ENCODE assay signal across 8 cellular contexts in genomic region chr1:85581802-85582686, GRCh38. TPM values are rescaled to one million over a fixed set of nuclear protein-coding genes. Genes with fewer than 3 reads are reported as not detected.
DNase-seq lines count a peak whose midpoint lies in the region; ATAC-seq and TF ChIP-seq lines count a peak whose summit lies in the region.

No MANE protein-coding gene starts in this region.

- DNase-seq in activated naive CD8-positive, alpha-beta T cell treated with anti-CD3 and anti-CD28 coated beads for 36 hours, result no peak
- peak; percentile 82 to 98 for DNase-seq in T47D (ENCODE audit: low read depth in 1 of 2, low spot score in 1 of 2)
- peak in 1 of 2 donors; percentile 20 for DNase-seq in left colon
- DNase-seq in ureter (ENCODE audit: low spot score), result peak; percentile 70
- DNase-seq in mucosa of descending colon, result no peak
- DNase-seq in stimulated activated naive CD8-positive, alpha-beta T cell treated with anti-CD3 and anti-CD28 coated beads, Interleukin-15, amount 100 ng/mL, for 72 hours, result no peak

- H3K9me3 ChIP-seq in mucosa of descending colon, result no peaks in the 10 kb centered on the region

- peaks cover 44% of the 10 kb centered on the region for H3K27me3 Mint-ChIP-seq in activated naive CD8-positive, alpha-beta T cell
- H3K27me3 Mint-ChIP-seq in activated naive CD8-positive, alpha-beta T cell treated with anti-CD3 and anti-CD28 coated beads for 36 hours, result peaks cover 71% of the 10 kb centered on the region
- peaks cover 75% of the 10 kb centered on the region for H3K27me3 Mint-ChIP-seq in stimulated activated naive CD8-positive, alpha-beta T cell treated with anti-CD3 and anti-CD28 coated beads, Interleukin-15, amount 100 ng/mL, for 72 hours

- no peaks in the 10 kb centered on the region for H3K36me3 Mint-ChIP-seq in activated naive CD8-positive, alpha-beta T cell
- peaks cover 2% of the 10 kb centered on the region for H3K36me3 Mint-ChIP-seq in activated naive CD8-positive, alpha-beta T cell treated with anti-CD3 and anti-CD28 coated beads for 36 hours

- H3K4me3 ChIP-seq in mucosa of descending colon, result no peak overlapping the region

- peaks cover 11% of the 10 kb centered on the region for H3K4me1 ChIP-seq in mucosa of descending colon (ENCODE audit: low read depth)

- in situ Hi-C loops in T47D (cut with HindIII; ENCODE audit: low pct_unique_long_range_greater_than_20kb, low sequenced_read_pairs), result no loop called here

- H3K27ac Mint-ChIP-seq in activated naive CD8-positive, alpha-beta T cell, result no peak overlapping the region
- no peak overlapping the region for H3K27ac Mint-ChIP-seq in activated naive CD8-positive, alpha-beta T cell treated with anti-CD3 and anti-CD28 coated beads for 36 hours
- H3K27ac Mint-ChIP-seq in stimulated activated naive CD8-positive, alpha-beta T cell treated with anti-CD3 and anti-CD28 coated beads, Interleukin-15, amount 100 ng/mL, for 72 hours, result no peak overlapping the region

- intact Hi-C loops in left colon (cut with DNase I, micrococcal nuclease), result loop anchor here in 1 of 2 donors (10.0 kb wide), 1 partner anchor 277 kb away; no protein-coding TSS in a partner anchor
- intact Hi-C loops in mucosa of descending colon (cut with DNase I, micrococcal nuclease), result loop anchor here (10.0 kb wide), 2 partner anchors 267 to 277 kb away; no protein-coding TSS in a partner anchor

- no peaks in the 10 kb centered on the region for H3K36me3 ChIP-seq in mucosa of descending colon (ENCODE audit: low read depth)

- no peaks in the 10 kb centered on the region for H3K9me3 Mint-ChIP-seq in activated naive CD8-positive, alpha-beta T cell (ENCODE audit: low read depth)
- H3K9me3 Mint-ChIP-seq in activated naive CD8-positive, alpha-beta T cell treated with anti-CD3 and anti-CD28 coated beads for 36 hours, result no peaks in the 10 kb centered on the region
- no peaks in the 10 kb centered on the region for H3K9me3 Mint-ChIP-seq in stimulated activated naive CD8-positive, alpha-beta T cell treated with anti-CD3 and anti-CD28 coated beads, Interleukin-15, amount 100 ng/mL, for 72 hours

- H3K4me3 Mint-ChIP-seq in activated naive CD8-positive, alpha-beta T cell, result peak overlapping the region; percentile 82
- H3K4me3 Mint-ChIP-seq in activated naive CD8-positive, alpha-beta T cell treated with anti-CD3 and anti-CD28 coated beads for 36 hours, result no peak overlapping the region
- H3K4me3 Mint-ChIP-seq in stimulated activated naive CD8-positive, alpha-beta T cell treated with anti-CD3 and anti-CD28 coated beads, Interleukin-15, amount 100 ng/mL, for 72 hours, result no peak overlapping the region

- ATAC-seq in left colon (peak; percentile 21), mucosa of descending colon (no peak), HG02678 (IDR thresholded peaks at IDR 0.05; ENCODE audit: unreplicated experiment) (no peak)
- ATAC-seq in stimulated activated naive CD8-positive, alpha-beta T cell treated with anti-CD3 and anti-CD28 coated beads, Interleukin-15, amount 100 ng/mL, for 72 hours, result no peak

- no peak for TF ChIP-seq CTCF in mucosa of descending colon (IDR thresholded peaks at IDR 0.05)

- peaks cover 26% of the 10 kb centered on the region for H3K4me1 Mint-ChIP-seq in activated naive CD8-positive, alpha-beta T cell (ENCODE audit: low read depth)
- peaks cover 22% of the 10 kb centered on the region for H3K4me1 Mint-ChIP-seq in activated naive CD8-positive, alpha-beta T cell treated with anti-CD3 and anti-CD28 coated beads for 36 hours
- H3K4me1 Mint-ChIP-seq in stimulated activated naive CD8-positive, alpha-beta T cell treated with anti-CD3 and anti-CD28 coated beads, Interleukin-15, amount 100 ng/mL, for 72 hours, result peaks cover 41% of the 10 kb centered on the region

RNA-seq across cellular contexts. Expression of gene CCN1, which starts 1.5 kb away (rescaled TPM):
- total RNA-seq in activated naive CD8-positive, alpha-beta T cell treated with anti-CD3 and anti-CD28 coated beads for 36 hours, result under 1 TPM in 1 of 2 experiments, not detected in 1; 0.12 TPM
- total RNA-seq in left colon (10 to 100 TPM; 18.0 to 18.5 TPM), ureter (25.5 TPM), mucosa of descending colon (10 to 100 TPM in 2 of 3 donors, 1 to 10 TPM in 1; 8.1 to 94.0 (median 20.2) TPM)

Comparison
In these comparisons a context has a peak if more than half of its experiments do, and no peak if none do; other contexts are left out.
1. DNase-seq: peak in T47D (2 of 2) and ureter (single experiment); none in activated naive CD8-positive, alpha-beta T cell treated with anti-CD3 and anti-CD28 coated beads for 36 hours (single experiment), mucosa of descending colon (0 of 3) and stimulated activated naive CD8-positive, alpha-beta T cell treated with anti-CD3 and anti-CD28 coated beads, Interleukin-15, amount 100 ng/mL, for 72 hours (0 of 2).
2. RNA of gene CCN1, which starts 1.5 kb away (total RNA-seq): 25.5 TPM in ureter (single experiment), 8.1 to 94.0 TPM in mucosa of descending colon and 18.0 to 18.5 TPM in left colon; 0.12 TPM in activated naive CD8-positive, alpha-beta T cell treated with anti-CD3 and anti-CD28 coated beads for 36 hours; every median in the first group is over 4 times any median in the second.